11 cellular contexts compared by ENCODE assay signal in the genomic region with DNA sequence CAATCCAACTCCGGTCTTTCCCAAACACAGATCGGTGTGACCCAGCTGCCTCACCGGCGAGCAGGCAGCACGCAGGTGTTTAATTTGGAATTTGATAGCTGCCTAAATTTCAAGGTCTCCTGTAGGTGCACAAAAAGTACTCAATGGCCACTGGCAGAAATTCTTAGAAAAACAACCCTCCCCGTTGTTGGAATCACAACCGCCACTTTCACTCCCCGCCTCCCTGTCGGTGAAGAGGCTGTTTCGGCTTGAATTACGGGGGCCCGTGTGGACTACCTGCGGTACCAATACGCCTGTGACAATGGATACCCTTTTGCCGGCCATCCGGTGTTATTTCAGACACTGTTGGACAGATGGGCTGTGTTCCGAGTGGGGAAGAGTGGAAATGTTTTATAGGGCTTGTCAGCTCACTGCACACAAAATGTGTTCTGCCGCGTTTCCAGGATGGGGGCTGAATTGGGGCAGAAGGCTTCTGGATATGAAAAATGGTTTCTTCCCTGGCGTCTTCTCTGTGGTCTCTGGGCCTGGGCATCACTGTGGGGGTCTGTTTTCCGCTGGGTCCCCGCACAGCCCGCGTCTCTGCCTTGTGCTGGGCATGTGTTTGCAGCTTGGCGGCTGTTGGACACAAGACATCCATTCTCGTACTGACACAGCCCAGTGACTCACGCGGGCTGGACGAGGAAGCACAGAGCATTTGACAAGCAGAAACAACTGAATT. TPM values are rescaled to one million over a fixed set of nuclear protein-coding genes. Genes with fewer than 3 reads are reported as not detected.
DNase-seq lines count a peak whose midpoint lies in the region; ATAC-seq and TF ChIP-seq lines count a peak whose summit lies in the region.
"Had no signal": no experiment of that assay in that cellular context is flagged by ENCODE, and none has a peak within 500 bp of the region (broad histone marks: within the 10 kb centered on the region; RNA-seq: fewer than 3 reads in every experiment).

No MANE protein-coding gene starts in this region.

- POLR2A ChIA-PET in GM10248 (lab: Yijun Ruan, JAX), result no interaction called here

- peak overlapping the region in 1 of 2 donors; percentile 7 for H3K9ac ChIP-seq in mucosa of rectum (ENCODE audit: low read depth in 1 of 2, low read length in 2 of 2)

- no peaks in the 10 kb centered on the region for H3K27me3 ChIP-seq in ascending aorta
- H3K27me3 ChIP-seq in mucosa of rectum (ENCODE audit: control insufficient read depth in 2 of 2, insufficient read depth in 2 of 2, low read length in 2 of 2), result no peaks in the 10 kb centered on the region

- H3K27ac ChIP-seq in ascending aorta (no peak overlapping the region), mucosa of rectum (ENCODE audit: low read depth in 2 of 2, low read length in 2 of 2) (no peak overlapping the region)
- H3K27ac ChIP-seq: sigmoid colon had no signal

- CTCF ChIA-PET in GM10248 (lab: Yijun Ruan, JAX), result interaction anchor here (0.9 to 1.7 kb wide), 3 partner anchors 9 to 589 kb away, joined by 4 to 8 read pairs (median 5); no protein-coding TSS in a partner anchor

- DNase-seq in AG10803 (ENCODE audit: low read depth), result peak; percentile 25
- DNase-seq in NCI-H1417 (lab: John Stamatoyannopoulos, UW), result peak; percentile 92 to 97 (median 93)
- no peak for DNase-seq in ascending aorta (ENCODE audit: low spot score in 2 of 2)
- DNase-seq in GM10248 (ENCODE audit: extremely low spot score), result no peak
- DNase-seq in activated CD4-positive, alpha-beta T cell treated with anti-CD3 and anti-CD28 coated beads for 4 hours, result no peak
- DNase-seq: activated naive CD4-positive, alpha-beta T cell treated with anti-CD3 and anti-CD28 coated beads, Interleukin-2, amount 10 ng/mL, durations not matched to agents 7 days and 5 days; CD8-positive, alpha-beta memory T cell; sigmoid colon had no signal

- H3K9me3 ChIP-seq in ascending aorta (no peaks in the 10 kb centered on the region), mucosa of rectum (ENCODE audit: control insufficient read depth in 2 of 2, low read length in 2 of 2) (no peaks in the 10 kb centered on the region)
- H3K9me3 ChIP-seq: sigmoid colon had no signal

- no peaks in the 10 kb centered on the region for H3K36me3 ChIP-seq in ascending aorta
- no peaks in the 10 kb centered on the region for H3K36me3 ChIP-seq in mucosa of rectum (ENCODE audit: control insufficient read depth in 2 of 2, insufficient read depth in 2 of 2, low read length in 2 of 2)
- H3K36me3 ChIP-seq: sigmoid colon had no signal

- intact Hi-C loops in ascending aorta (cut with DNase I), result no loop called here

- TF ChIP-seq CTCF in AG10803 (conservative IDR thresholded peaks at IDR 0.05; ENCODE audit: low read length) (no peak), ascending aorta (IDR thresholded peaks at IDR 0.05) (no peak), GM10248 (IDR thresholded peaks at IDR 0.05; ENCODE audit: control extremely low read depth, extremely low read depth, low read depth, missing control alignments) (no peak)

- ATAC-seq in HG03520 (IDR thresholded peaks at IDR 0.05; ENCODE audit: unreplicated experiment) (no peak), GM21723 (IDR thresholded peaks at IDR 0.05; ENCODE audit: unreplicated experiment) (no peak)

- H3K4me1 ChIP-seq in ascending aorta, result no peaks in the 10 kb centered on the region
- peaks cover 2 to 15% of the 10 kb centered on the region in 2 donors for H3K4me1 ChIP-seq in mucosa of rectum (ENCODE audit: control insufficient read depth in 2 of 2, insufficient read depth in 2 of 2, low read length in 2 of 2)

- H3K4me3 ChIP-seq in AG10803 (ENCODE audit: low read length) (peak overlapping the region; percentile 27), ascending aorta (peak overlapping the region; percentile 7 to 42), mucosa of rectum (ENCODE audit: low read length in 2 of 2) (peak overlapping the region; percentile 40 to 63)
- H3K4me3 ChIP-seq: sigmoid colon had no signal

RNA-seq across cellular contexts. Expression of gene ZIC5, which starts 45.4 kb away (rescaled TPM):
- total RNA-seq in ascending aorta, result not detected
- total RNA-seq: CD8-positive, alpha-beta memory T cell; sigmoid colon had no signal

RNA-seq across cellular contexts. Expression of gene ZIC2, which starts 55.4 kb away (rescaled TPM):
- total RNA-seq in ascending aorta, result not detected
- total RNA-seq: CD8-positive, alpha-beta memory T cell; sigmoid colon had no signal

Comparison
In these comparisons a context has a peak if more than half of its experiments do, and no peak if none do; other contexts are left out.
1. DNase-seq: peak in AG10803 (single experiment) and NCI-H1417 (3 of 3); none in ascending aorta (0 of 2), GM10248 (single experiment) and activated CD4-positive, alpha-beta T cell treated with anti-CD3 and anti-CD28 coated beads for 4 hours (0 of 2).
2. Peak in every context shown above with its lines, with median percentiles within 50 percentile points of each other: H3K4me3 ChIP-seq.